Comparison of ENCODE assay signal across 13 cellular contexts in the genomic region with DNA sequence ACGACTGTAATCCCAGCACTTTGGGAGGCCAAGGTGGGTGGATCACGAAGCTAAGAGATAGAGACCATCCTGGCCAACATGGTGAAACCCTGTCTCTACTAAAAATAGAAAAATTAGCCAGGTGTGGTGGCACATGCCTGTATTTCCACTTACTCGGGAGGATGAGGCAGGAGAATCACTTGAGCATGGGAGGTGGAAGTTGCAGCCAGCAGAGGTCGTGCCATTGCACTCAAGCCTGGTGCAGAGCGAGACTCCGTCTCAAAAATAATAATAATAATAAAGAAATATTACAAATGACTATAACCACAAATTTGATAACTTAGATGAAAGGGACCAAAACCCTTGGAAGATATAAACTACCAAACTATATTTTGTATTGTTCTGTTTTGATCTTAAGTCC.
DNase-seq lines count a peak whose midpoint lies in the region; ATAC-seq, FAIRE-seq and TF ChIP-seq lines count a peak whose summit lies in the region.
"Had no signal": no experiment of that assay in that cellular context is flagged by ENCODE, and none has a peak within 500 bp of the region (broad histone marks: within the 10 kb centered on the region; RNA-seq: fewer than 3 reads in every experiment).

No MANE protein-coding gene starts in this region.

- H2AK5ac ChIP-seq in H9 (ENCODE audit: insufficient read length, low read length): no peak overlapping the region

- TF ChIP-seq CTCF in C4-2B (conservative IDR thresholded peaks at IDR 0.05) (0 out of 2 replicates have a peak, but pooled peaks have one; percentile 5), H9 (conservative IDR thresholded peaks at IDR 0.05) (peak; percentile 34; the same call in 2 of the 3 replicates), WERI-Rb-1 (IDR thresholded peaks at IDR 0.05; ENCODE audit: low read depth, low read length) (0 out of 2 replicates have a peak, but pooled peaks have one; percentile 6)

- H3K36me3 ChIP-seq in WERI-Rb-1: no peaks in the 10 kb centered on the region

- H3K36me3 Mint-ChIP-seq in H9 (ENCODE audit: insufficient read depth in 1 of 3, low read depth in 3 of 3): no peaks in the 10 kb centered on the region; a peak in 1 of 7 replicates
- H3K36me3 Mint-ChIP-seq: CD8-positive, alpha-beta memory T cell had no signal

- H2BK20ac ChIP-seq in H9 (ENCODE audit: low read depth, low read length, poor library complexity, severe bottlenecking): no peak overlapping the region

- no peaks in the 10 kb centered on the region for H3K23me2 ChIP-seq in H9 (ENCODE audit: insufficient read length, low read depth, low read length, poor library complexity, severe bottlenecking)

- H3K4me3 Mint-ChIP-seq in H9: no peak overlapping the region
- H3K4me3 Mint-ChIP-seq: CD8-positive, alpha-beta memory T cell had no signal

- H3K27me3 ChIP-seq in H9 (ENCODE audit: insufficient read depth, low read length) (no peaks in the 10 kb centered on the region), WERI-Rb-1 (ENCODE audit: insufficient read depth, low read depth, severe bottlenecking) (no peaks in the 10 kb centered on the region)

- no peak overlapping the region for H4K5ac ChIP-seq in H9 (ENCODE audit: insufficient read length, low read depth, low read length)

- no peak overlapping the region for H3K18ac ChIP-seq in H9 (ENCODE audit: insufficient read length, low read depth, low read length)

- no peak overlapping the region for H3K9ac ChIP-seq in H9 (ENCODE audit: extremely low read depth, insufficient read length, low read length)

- WGBS in H9 (ENCODE audit: extremely low coverage, insufficient read length, low lambda C conversion rate): no CpG with 5 or more reads among the region's 6 CpGs

- H4K91ac ChIP-seq in H9 (ENCODE audit: insufficient read length, low read depth, low read length): no peak overlapping the region

- H3K4me1 ChIP-seq in H9 (ENCODE audit: insufficient read depth, low read length): no peaks in the 10 kb centered on the region

- H3K23ac ChIP-seq in H9 (ENCODE audit: insufficient read length, low read depth, low read length): no peak overlapping the region

- H2BK5ac ChIP-seq in H9 (ENCODE audit: insufficient read length, low read length): no peak overlapping the region

- no peaks in the 10 kb centered on the region for H3K79me2 ChIP-seq in H9 (ENCODE audit: insufficient read depth, low read length)

- H2BK15ac ChIP-seq in H9 (ENCODE audit: low read depth, low read length): no peak overlapping the region

- H3K27ac Mint-ChIP-seq in H9: no peak overlapping the region
- H3K27ac Mint-ChIP-seq: CD8-positive, alpha-beta memory T cell had no signal

- DNase-seq in H9 (peak; percentile 31), WERI-Rb-1 (no peak), lung microvascular endothelial cell (ENCODE audit: low read depth in 2 of 2) (peak; percentile 4 to 8), HTR-8/SVneo (ENCODE audit: insufficient read length, low spot score) (no peak), DMS153 treated with DMSO at 0.1 percent for 48 hours (lab: John Stamatoyannopoulos, UW; ENCODE audit: unreplicated experiment) (no peak)
- DNase-seq: CD8-positive, alpha-beta memory T cell; Karpas-422 had no signal

- no peaks in the 10 kb centered on the region for H3K79me1 ChIP-seq in H9 (ENCODE audit: insufficient read depth, low read depth, low read length, poor library complexity, severe bottlenecking)

- H2BK12ac ChIP-seq in H9 (ENCODE audit: insufficient read length, low read depth, low read length): no peak overlapping the region

- ATAC-seq in GM18505 (IDR thresholded peaks at IDR 0.05; ENCODE audit: unreplicated experiment): no peak
- ATAC-seq: HCT116 had no signal

- no peak overlapping the region for H3K4me3 ChIP-seq in WERI-Rb-1 (ENCODE audit: low read depth, low read length)

- no peaks in the 10 kb centered on the region for H4K20me1 ChIP-seq in H9 (ENCODE audit: control insufficient read depth, insufficient read depth, insufficient read length)

- 0 out of 5 replicates have a peak, but pooled peaks cover 0 to 3% of the 10 kb centered on the region in 2 experiments for H3K9me3 Mint-ChIP-seq in H9

- H3K27ac ChIP-seq in C4-2B: no peak overlapping the region
- no peak overlapping the region for H3K27ac ChIP-seq in H9 (ENCODE audit: insufficient read length, low read depth, low read length)
- H3K27ac ChIP-seq in WERI-Rb-1: no peak overlapping the region

- no peak overlapping the region for H2AFZ ChIP-seq in H9 (ENCODE audit: low read length)

- H3K14ac ChIP-seq in H9 (ENCODE audit: insufficient read depth, low read length): no peak overlapping the region

- no peak for FAIRE-seq in HTR-8/SVneo (lab: Jason Lieb, UNC)
- FAIRE-seq: A204.1, GM12891, GM19239 had no signal

- H2BK120ac ChIP-seq in H9 (ENCODE audit: low read depth, low read length, poor library complexity, severe bottlenecking): no peak overlapping the region

- H3K9me3 ChIP-seq in H9 (ENCODE audit: control insufficient read depth, low read depth, low read length): no peaks in the 10 kb centered on the region
- no peaks in the 10 kb centered on the region for H3K9me3 ChIP-seq in WERI-Rb-1 (ENCODE audit: severe bottlenecking)

- H3K27me3 Mint-ChIP-seq in H9 (ENCODE audit: low read depth): no peaks in the 10 kb centered on the region
- H3K27me3 Mint-ChIP-seq: CD8-positive, alpha-beta memory T cell had no signal

- H3K4me1 Mint-ChIP-seq in H9: peaks cover 4 to 5% of the 10 kb centered on the region in 2 experiments; a peak in 2 of 4 replicates
- H3K4me1 Mint-ChIP-seq: CD8-positive, alpha-beta memory T cell had no signal

- H3T11ph ChIP-seq in H9 (ENCODE audit: low read length): no peak overlapping the region

- no peak overlapping the region for H3K4ac ChIP-seq in H9 (ENCODE audit: low read depth, low read length)

- no peak overlapping the region for H3K56ac ChIP-seq in H9 (ENCODE audit: insufficient read length, low read depth, low read length)

- no peak overlapping the region for H4K8ac ChIP-seq in H9 (replicated peaks; ENCODE audit: insufficient read length, low read depth, low read length)

- TF ChIP-seq POLR2A in GM18505 (IDR thresholded peaks at IDR 0.05; ENCODE audit: borderline replicate concordance, extremely low read depth, insufficient read depth, insufficient read length): no peak

- H3K4me2 ChIP-seq in H9 (ENCODE audit: insufficient read depth, insufficient read length, low read length): no peak overlapping the region

Comparison
In these comparisons a context has a peak if more than half of its experiments do, and no peak if none do; other contexts are left out.
1. DNase-seq: peak in H9 (single experiment) and lung microvascular endothelial cell (2 of 2); none in WERI-Rb-1 (single experiment), HTR-8/SVneo (single experiment) and DMS153 treated with DMSO at 0.1 percent for 48 hours (single experiment).
2. Peak in every context shown above with its lines, with median percentiles within 50 percentile points of each other: CTCF ChIP-seq.